Comparison of ENCODE assay signal across 9 cellular contexts in the genomic region with DNA sequence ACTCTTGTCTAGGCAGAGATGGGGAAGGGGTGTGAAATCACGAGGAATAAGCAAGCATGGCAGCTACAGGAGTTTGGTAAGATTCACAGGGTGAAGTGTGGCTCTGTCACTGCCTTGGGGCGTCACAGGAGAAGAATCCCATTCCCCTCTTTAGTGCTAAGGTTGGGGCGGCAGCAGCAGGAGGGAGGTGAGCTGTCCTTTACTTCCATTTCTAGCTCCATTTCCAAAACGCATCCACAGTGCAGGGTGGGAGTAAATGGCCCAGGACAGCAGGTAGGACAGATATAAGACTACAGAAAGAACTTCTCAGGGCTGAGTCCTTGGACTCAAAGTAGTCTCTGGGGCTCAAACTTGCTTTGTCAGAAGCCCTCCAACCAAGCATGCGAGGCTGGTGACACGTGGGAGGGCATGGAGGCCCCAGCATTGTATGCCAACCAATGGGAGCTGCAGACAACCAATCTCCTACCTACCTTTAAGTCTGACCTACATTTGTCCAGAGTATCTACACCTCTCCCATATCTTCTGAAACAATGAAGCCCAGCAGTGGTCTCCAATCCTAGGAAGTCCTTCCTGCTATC. TPM values are rescaled to one million over a fixed set of nuclear protein-coding genes. Genes with fewer than 3 reads are reported as not detected.
DNase-seq lines count a peak whose midpoint lies in the region; TF ChIP-seq lines count a peak whose summit lies in the region.
"Had no signal": no experiment of that assay in that cellular context is flagged by ENCODE, and none has a peak within 500 bp of the region (broad histone marks: within the 10 kb centered on the region; RNA-seq: fewer than 3 reads in every experiment).

No MANE protein-coding gene starts in this region.

- peak overlapping the region; percentile 8 to 84 (median 61) for H3K4me3 Mint-ChIP-seq in CD4-positive, alpha-beta memory T cell
- H3K4me3 Mint-ChIP-seq in chondrocyte (ENCODE audit: unreplicated experiment) = no peak overlapping the region

- no peaks in the 10 kb centered on the region for H3K27me3 Mint-ChIP-seq in CD4-positive, alpha-beta memory T cell
- H3K27me3 Mint-ChIP-seq in chondrocyte (ENCODE audit: low read depth) = no peaks in the 10 kb centered on the region

- peaks cover 81 to 100% (median 92%) of the 10 kb centered on the region in 4 donors for H3K4me1 Mint-ChIP-seq in CD4-positive, alpha-beta memory T cell
- peaks cover 97% of the 10 kb centered on the region for H3K4me1 Mint-ChIP-seq in chondrocyte (ENCODE audit: low read depth)

- peak overlapping the region; percentile 51 for H3K27ac ChIP-seq in CD4-positive, alpha-beta memory T cell (ENCODE audit: low read depth, low read length)
- H3K27ac ChIP-seq in MM.1S (ENCODE audit: low read length) = peak overlapping the region; percentile 83; the same call in 1 of the 2 replicates
- peak overlapping the region; percentile 89 for H3K27ac ChIP-seq in parathyroid adenoma

- peaks cover 93% of the 10 kb centered on the region for H3F3A ChIP-seq in MM.1S (ENCODE audit: insufficient read depth, low read length)

- no peaks in the 10 kb centered on the region for H3K27me3 ChIP-seq in CD4-positive, alpha-beta memory T cell (ENCODE audit: insufficient read depth, low read length)
- no peaks in the 10 kb centered on the region for H3K27me3 ChIP-seq in MM.1S (replicated peaks; ENCODE audit: insufficient read depth, low read length)
- H3K27me3 ChIP-seq in parathyroid adenoma (ENCODE audit: control insufficient read depth, insufficient read depth, low read length) = no peaks in the 10 kb centered on the region

- no peak overlapping the region for H3K4me3 ChIP-seq in CD4-positive, alpha-beta memory T cell (ENCODE audit: low read length in 2 of 2)
- H3K4me3 ChIP-seq in MM.1S (ENCODE audit: low read length) = no peak overlapping the region
- no peak overlapping the region for H3K4me3 ChIP-seq in parathyroid adenoma (ENCODE audit: low read depth, low read length)

- POLR2A ChIA-PET in CD4-positive, alpha-beta memory T cell (lab: Charles Lee; ENCODE audit: partially characterized antibody) = interaction anchor here (1.9 to 14.5 kb wide), 2 partner anchors 11 kb away, joined by 7 to 376 read pairs; partner anchors contain the start of gene MEF2D

- in situ Hi-C loops in G401 (cut with HindIII; ENCODE audit: low sequenced_read_pairs) = no loop called here

- TF ChIP-seq CTCF in MM.1S (IDR thresholded peaks at IDR 0.05; ENCODE audit: low read length) = no peak
- no peak for TF ChIP-seq CTCF in chondrocyte (IDR thresholded peaks at IDR 0.05)
- TF ChIP-seq CTCF in parathyroid adenoma (IDR thresholded peaks at IDR 0.05) = no peak

- H3K9me2 ChIP-seq in MM.1S (replicated peaks; ENCODE audit: insufficient read depth, low read length) = no peaks in the 10 kb centered on the region

- H3K9ac ChIP-seq in MM.1S (ENCODE audit: low read length) (no peak overlapping the region), parathyroid adenoma (no peak overlapping the region)

- no peaks in the 10 kb centered on the region for H3K9me3 ChIP-seq in CD4-positive, alpha-beta memory T cell (ENCODE audit: control insufficient read depth in 1 of 2, low read length in 2 of 2)
- H3K9me3 ChIP-seq in MM.1S (replicated peaks; ENCODE audit: insufficient read depth, low read length) (no peaks in the 10 kb centered on the region), parathyroid adenoma (ENCODE audit: control insufficient read depth, low read length) (no peaks in the 10 kb centered on the region)

- H3K27ac Mint-ChIP-seq in CD4-positive, alpha-beta memory T cell = peak overlapping the region; percentile 25 to 95 (median 87)
- peak overlapping the region; percentile 77 for H3K27ac Mint-ChIP-seq in chondrocyte (ENCODE audit: unreplicated experiment)

- H3K79me2 ChIP-seq in MM.1S (ENCODE audit: low read length) = peaks cover 98% of the 10 kb centered on the region
- peaks cover 73% of the 10 kb centered on the region for H3K79me2 ChIP-seq in parathyroid adenoma

- H2AFZ ChIP-seq in MM.1S (ENCODE audit: low read length) = no peak overlapping the region
- H2AFZ ChIP-seq in parathyroid adenoma = no peak overlapping the region

- no peak for DNase-seq in CD4-positive, alpha-beta memory T cell
- DNase-seq in MM.1S (no peak), chondrocyte (ENCODE audit: low spot score) (no peak), G401 (ENCODE audit: low spot score) (no peak), HuH-7.5 (ENCODE audit: low spot score) (no peak), cerebellar nuclear complex (lab: John Stamatoyannopoulos, UW) (no peak), glomerular visceral epithelial cell (ENCODE audit: extremely low spot score) (no peak)
- DNase-seq: NCI-H446 treated with DMSO at 0.1 percent for 48 hours had no signal

- H3K36me3 Mint-ChIP-seq in CD4-positive, alpha-beta memory T cell = peaks cover 4 to 45% of the 10 kb centered on the region in 2 donors
- peaks cover 1% of the 10 kb centered on the region for H3K36me3 Mint-ChIP-seq in chondrocyte (ENCODE audit: low read depth)

- H3K9me3 Mint-ChIP-seq in CD4-positive, alpha-beta memory T cell = peaks cover 0 to 2% (median 0%) of the 10 kb centered on the region in 8 donors
- no peaks in the 10 kb centered on the region for H3K9me3 Mint-ChIP-seq in chondrocyte (ENCODE audit: low read depth)

- peak overlapping the region; percentile 90 for H3K4me2 ChIP-seq in MM.1S (ENCODE audit: low read depth, low read length)
- peak overlapping the region; percentile 59 for H3K4me2 ChIP-seq in parathyroid adenoma (ENCODE audit: low read length)

- H4K20me1 ChIP-seq in MM.1S (ENCODE audit: insufficient read depth, low read length) = no peaks in the 10 kb centered on the region

- H3K36me3 ChIP-seq in CD4-positive, alpha-beta memory T cell (ENCODE audit: insufficient read depth, low read length) = peaks cover 4% of the 10 kb centered on the region
- H3K36me3 ChIP-seq in MM.1S (replicated peaks; ENCODE audit: insufficient read depth, low read length) = 0 out of 2 replicates have a peak, but pooled peaks cover 8% of the 10 kb centered on the region
- no peaks in the 10 kb centered on the region for H3K36me3 ChIP-seq in parathyroid adenoma (ENCODE audit: control insufficient read depth, insufficient read depth, low read length)

- CTCF ChIA-PET in CD4-positive, alpha-beta memory T cell (lab: Charles Lee; ENCODE audit: partially characterized antibody) = interaction anchor here (1.1 to 14.7 kb wide), 4 partner anchors 8 to 116 kb away, joined by 3 to 257 read pairs (median 30); partner anchors contain the start of gene MEF2D

- peaks cover 100% of the 10 kb centered on the region for H3K4me1 ChIP-seq in CD4-positive, alpha-beta memory T cell (ENCODE audit: insufficient read depth, low read length)
- peaks cover 97% of the 10 kb centered on the region for H3K4me1 ChIP-seq in MM.1S (ENCODE audit: low read length)
- H3K4me1 ChIP-seq in parathyroid adenoma = peaks cover 76% of the 10 kb centered on the region

- intact Hi-C loops in CD4-positive, alpha-beta memory T cell (cut with micrococcal nuclease) = no loop called here

RNA-seq across cellular contexts. Expression of gene MEF2D, which starts 8.5 kb away (rescaled TPM):
- total RNA-seq in CD4-positive, alpha-beta memory T cell = 10 to 100 TPM; 65.0 to 69.6 TPM
- polyA plus RNA-seq in CD4-positive, alpha-beta memory T cell = 10 to 100 TPM in 1 of 2 donors, 1 to 10 TPM in 1; 4.2 to 13.8 TPM
- total RNA-seq in chondrocyte = 42.3 to 64.7 TPM (median 62.0 TPM) in 3 replicates
- total RNA-seq in G401 (2014; rRNA removed; shearing (Covaris generic)) = 5.5 and 7.3 TPM in 2 replicates
